In the genomic region with DNA sequence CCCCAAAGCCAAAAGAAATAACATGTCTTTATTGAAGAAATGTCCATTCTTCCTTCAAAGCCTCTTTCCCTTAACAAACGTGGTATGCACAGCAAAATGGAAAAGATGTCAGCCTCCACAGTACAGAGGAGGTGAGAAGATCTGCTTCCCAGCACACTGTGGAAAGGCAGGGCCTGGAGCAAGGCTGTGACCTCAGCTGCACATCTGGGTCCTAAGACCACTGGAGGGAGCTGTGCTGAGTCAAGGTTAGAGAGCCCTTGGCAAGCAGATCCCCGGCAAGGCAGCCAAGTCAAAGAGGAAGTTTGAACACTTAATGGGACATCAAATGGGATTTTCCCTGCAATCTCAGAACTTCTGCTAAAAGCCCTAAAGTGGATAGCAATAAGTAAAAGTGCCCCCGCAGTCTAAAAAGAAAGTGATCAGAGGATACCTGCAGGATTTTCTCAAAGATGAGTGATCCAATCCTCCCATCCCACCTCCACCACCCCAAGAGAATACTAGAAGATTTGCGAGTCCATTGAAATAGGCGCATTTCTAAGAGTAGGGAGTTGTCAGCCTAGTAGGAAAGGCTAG, we compare ENCODE assay signal across 8 cellular contexts. TPM values are rescaled to one million over a fixed set of nuclear protein-coding genes. Genes with fewer than 3 reads are reported as not detected.
DNase-seq lines count a peak whose midpoint lies in the region; ATAC-seq and TF ChIP-seq lines count a peak whose summit lies in the region.

No MANE protein-coding gene starts in this region.

- H3K4me3 ChIP-seq in fibroblast of pulmonary artery (replicated peaks; ENCODE audit: low read depth, low read length): no peak overlapping the region

- TF ChIP-seq CTCF in fibroblast of pulmonary artery (IDR thresholded peaks at IDR 0.05; ENCODE audit: low read length, missing control alignments): peak; percentile 68

- DNase-seq in AML-193 (lab: John Stamatoyannopoulos, UW): peak; percentile 66 to 84
- DNase-seq in GM19238 (ENCODE audit: insufficient read length, low spot score): peak; percentile 28
- DNase-seq in RPMI7951 (ENCODE audit: low read depth): peak; percentile 69
- DNase-seq in fibroblast of pulmonary artery (ENCODE audit: low read depth): peak; percentile 73
- DNase-seq in pons (ENCODE audit: low spot score): peak; percentile 36
- DNase-seq in HuH-7.5 (ENCODE audit: low spot score): no peak

- ATAC-seq in GM18873 (IDR thresholded peaks at IDR 0.05; ENCODE audit: low FRiP score, unreplicated experiment) (no peak), GM21360 (IDR thresholded peaks at IDR 0.05; ENCODE audit: unreplicated experiment) (no peak)

RNA-seq across cellular contexts. Expression of a gene that starts 39.4 kb away (rescaled TPM):
- 0.10 and 0.12 TPM in 2 replicates for total RNA-seq in RPMI7951 (2014; rRNA removed; shearing (Covaris generic))

RNA-seq across cellular contexts. Expression of a gene that starts 42.7 kb away (rescaled TPM):
- total RNA-seq in RPMI7951 (2014; rRNA removed; shearing (Covaris generic)): not detected in 2 replicates

RNA-seq across cellular contexts. Expression of a gene that starts 53.4 kb away (rescaled TPM):
- total RNA-seq in RPMI7951 (2014; rRNA removed; shearing (Covaris generic)): not detected in 2 replicates
